ENCODE assay signal across 9 cellular contexts in the genomic region with DNA sequence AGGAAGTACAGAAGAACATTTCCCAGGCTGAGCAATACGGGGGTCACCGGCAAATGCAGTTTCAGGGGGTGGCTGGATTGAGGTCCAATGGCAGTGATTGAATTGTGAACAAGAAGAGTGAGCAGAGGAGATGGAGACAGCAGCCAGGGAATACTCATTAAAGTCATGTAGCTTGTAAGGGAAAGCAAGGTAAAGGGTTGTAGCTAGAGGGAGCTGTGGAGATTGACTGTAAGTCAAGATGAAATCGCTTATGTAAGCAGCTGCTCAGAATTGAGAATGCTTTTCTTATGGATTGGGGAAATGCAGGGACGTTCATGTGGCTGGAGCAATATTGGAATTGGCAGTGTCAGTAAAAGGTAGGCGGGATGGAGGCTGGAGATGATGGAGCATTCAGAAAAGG.
DNase-seq lines count a peak whose midpoint lies in the region; ATAC-seq and TF ChIP-seq lines count a peak whose summit lies in the region.
"Had no signal": no experiment of that assay in that cellular context is flagged by ENCODE, and none has a peak within 500 bp of the region (broad histone marks: within the 10 kb centered on the region; RNA-seq: fewer than 3 reads in every experiment).

No MANE protein-coding gene starts in this region.

- no peak overlapping the region for H2AFZ ChIP-seq in Karpas-422 (ENCODE audit: low read length)

- H3K36me3 ChIP-seq in Karpas-422 (ENCODE audit: insufficient read depth, low read length) (no peaks in the 10 kb centered on the region), colonic mucosa (no peaks in the 10 kb centered on the region), aorta (ENCODE audit: control insufficient read depth in 1 of 2, insufficient read depth in 2 of 2, low read length in 1 of 2) (no peaks in the 10 kb centered on the region)

- H3K27ac Mint-ChIP-seq in brain: peak overlapping the region in 1 of 5 experiments; percentile 73

- H4K20me1 ChIP-seq in Karpas-422 (ENCODE audit: insufficient read depth, low read depth, low read length): no peaks in the 10 kb centered on the region

- no peak overlapping the region for H3K9ac ChIP-seq in Karpas-422 (ENCODE audit: low read length)
- no peak overlapping the region for H3K9ac ChIP-seq in colonic mucosa (ENCODE audit: low read depth in 2 of 2, low read length in 2 of 2)

- no peak overlapping the region for H3K27ac ChIP-seq in Karpas-422 (ENCODE audit: low read length)
- no peak overlapping the region for H3K27ac ChIP-seq in colonic mucosa
- H3K27ac ChIP-seq in aorta (ENCODE audit: low read depth in 1 of 2, low read length in 2 of 2): no peak overlapping the region

- WGBS in aorta, 2 donors: 46 to 54% methylated on average over 5 of the region's 5 CpGs

- TF ChIP-seq CTCF in brain (conservative IDR thresholded peaks at IDR 0.05) (peak; percentile 48 to 58), colonic mucosa (IDR thresholded peaks at IDR 0.05) (no peak)

- no peaks in the 10 kb centered on the region for H3K79me2 ChIP-seq in Karpas-422 (ENCODE audit: low read length)

- H3K9me2 ChIP-seq in Karpas-422 (replicated peaks; ENCODE audit: insufficient read depth, low read length): no peaks in the 10 kb centered on the region

- peak; percentile 34 for DNase-seq in EH (ENCODE audit: low read depth)
- peak; percentile 42 for DNase-seq in Karpas-422
- DNase-seq in myocyte (ENCODE audit: low read depth): peak; percentile 49
- no peak for DNase-seq in colonic mucosa
- no peak for DNase-seq in DMS79 treated with DMSO at 0.1 percent for 48 hours (lab: John Stamatoyannopoulos, UW)
- DNase-seq in aorta: no peak
- DNase-seq: stimulated activated CD4-positive, alpha-beta T cell treated with anti-CD3 and anti-CD28 coated beads, Interleukin-2, amount 100 ng/mL, for 48 hours had no signal

- no peak for ATAC-seq in GM19452 (IDR thresholded peaks at IDR 0.05; ENCODE audit: unreplicated experiment)
- ATAC-seq in aorta (ENCODE audit: low FRiP score): no peak

- H3K4me1 ChIP-seq in Karpas-422 (ENCODE audit: low read length): no peaks in the 10 kb centered on the region
- H3K4me1 ChIP-seq in colonic mucosa: no peaks in the 10 kb centered on the region
- H3K4me1 ChIP-seq in aorta (ENCODE audit: control insufficient read depth in 1 of 2, insufficient read depth in 2 of 2, low read length in 2 of 2): no peaks in the 10 kb centered on the region

- H3K4me1 Mint-ChIP-seq in brain: peaks cover 32% of the 10 kb centered on the region

- H3K4me3 Mint-ChIP-seq in brain: peak overlapping the region in 1 of 5 experiments; percentile 10

- no peak overlapping the region for H3K4me3 ChIP-seq in Karpas-422 (ENCODE audit: low read length)
- H3K4me3 ChIP-seq in colonic mucosa: no peak overlapping the region
- no peak overlapping the region for H3K4me3 ChIP-seq in aorta (ENCODE audit: low read length in 2 of 2)

- no peaks in the 10 kb centered on the region for H3K36me3 Mint-ChIP-seq in brain

- intact Hi-C loops in colonic mucosa (cut with DNase I): no loop called here
- intact Hi-C loops in aorta (cut with DNase I): no loop called here

- H3K27me3 ChIP-seq in Karpas-422 (ENCODE audit: low read length): no peaks in the 10 kb centered on the region
- no peaks in the 10 kb centered on the region for H3K27me3 ChIP-seq in colonic mucosa
- no peaks in the 10 kb centered on the region for H3K27me3 ChIP-seq in aorta (ENCODE audit: control insufficient read depth in 1 of 2, insufficient read depth in 2 of 2, low read length in 1 of 2)

- H3K27me3 Mint-ChIP-seq in brain: peaks cover 9% of the 10 kb centered on the region

- no peak overlapping the region for H3K4me2 ChIP-seq in Karpas-422 (ENCODE audit: low read depth, low read length, poor library complexity, severe bottlenecking)

- H3K9me3 Mint-ChIP-seq in brain: no peaks in the 10 kb centered on the region

- H3K9me3 ChIP-seq in Karpas-422 (ENCODE audit: low read length) (no peaks in the 10 kb centered on the region), colonic mucosa (no peaks in the 10 kb centered on the region), aorta (ENCODE audit: control insufficient read depth, low read length) (no peaks in the 10 kb centered on the region)

Comparison
In these comparisons a context has a peak if more than half of its experiments do, and no peak if none do; other contexts are left out.
1. DNase-seq: peak in EH (single experiment), Karpas-422 (single experiment) and myocyte (single experiment); none in colonic mucosa (single experiment), DMS79 treated with DMSO at 0.1 percent for 48 hours (single experiment) and aorta (0 of 2).